Comparison of ENCODE assay signal across 9 cellular contexts in genomic region chr1:63454269-63454668, GRCh38.
DNase-seq lines count a peak whose midpoint lies in the region; ATAC-seq and TF ChIP-seq lines count a peak whose summit lies in the region.
"Had no signal": no experiment of that assay in that cellular context is flagged by ENCODE, and none has a peak within 500 bp of the region (broad histone marks: within the 10 kb centered on the region; RNA-seq: fewer than 3 reads in every experiment).

No MANE protein-coding gene starts in this region.

- no peaks in the 10 kb centered on the region for H3K79me2 ChIP-seq in KMS-11 (ENCODE audit: insufficient read depth, low read depth)

- TF ChIP-seq CTCF in C4-2B (conservative IDR thresholded peaks at IDR 0.05) = peak; percentile 46
- 0 out of 2 replicates have a peak, but pooled peaks have one; percentile 23 for TF ChIP-seq CTCF in KMS-11 (conservative IDR thresholded peaks at IDR 0.05; ENCODE audit: low read depth, low read length)

- no peak overlapping the region for H3K9ac ChIP-seq in KMS-11

- no peak overlapping the region for H2AFZ ChIP-seq in KMS-11 (ENCODE audit: low read depth)

- H3K27me3 ChIP-seq in KMS-11 (ENCODE audit: insufficient read depth, low read depth) = no peaks in the 10 kb centered on the region

- no peak for ATAC-seq in GM21825 (IDR thresholded peaks at IDR 0.05; ENCODE audit: unreplicated experiment)
- no peak for ATAC-seq in GM21528 (IDR thresholded peaks at IDR 0.05; ENCODE audit: low FRiP score, unreplicated experiment)
- ATAC-seq: WTC11 had no signal

- no peak overlapping the region for H3K4me3 ChIP-seq in KMS-11 (IDR thresholded peaks at IDR 0.05; ENCODE audit: insufficient read depth, low read depth, low read length)

- H4K20me1 ChIP-seq in KMS-11 (ENCODE audit: insufficient read depth) = no peaks in the 10 kb centered on the region

- peak; percentile 12 for DNase-seq in amniotic stem cell (lab: John Stamatoyannopoulos, UW)
- peak; percentile 29 for DNase-seq in iris pigment epithelial cell (ENCODE audit: low read depth)
- no peak for DNase-seq in stimulated activated naive CD4-positive, alpha-beta T cell (lab: John Stamatoyannopoulos, UW)
- no peak for DNase-seq in DMS153 (lab: John Stamatoyannopoulos, UW)

- H3K4me1 ChIP-seq in KMS-11 (ENCODE audit: low read depth, poor library complexity, severe bottlenecking) = no peaks in the 10 kb centered on the region

- H3K36me3 ChIP-seq in KMS-11 (ENCODE audit: insufficient read depth) = no peaks in the 10 kb centered on the region; the same call in 1 of the 2 replicates

- H3K27ac ChIP-seq in C4-2B = no peak overlapping the region
- H3K27ac ChIP-seq in KMS-11 = no peak overlapping the region

- no peak overlapping the region for H3K4me2 ChIP-seq in KMS-11

Comparison
In these comparisons a context has a peak if more than half of its experiments do, and no peak if none do; other contexts are left out.
1. DNase-seq: peak in amniotic stem cell (single experiment) and iris pigment epithelial cell (single experiment); none in stimulated activated naive CD4-positive, alpha-beta T cell (0 of 6) and DMS153 (single experiment).